Comparison of ENCODE assay signal across 8 cellular contexts in genomic region chr17:81422776-81423697, GRCh38. TPM values are rescaled to one million over a fixed set of nuclear protein-coding genes. Genes with fewer than 3 reads are reported as not detected.
DNase-seq lines count a peak whose midpoint lies in the region; ATAC-seq and TF ChIP-seq lines count a peak whose summit lies in the region.

No MANE protein-coding gene starts in this region.

- H2AFZ ChIP-seq in H9 (ENCODE audit: low read length), result no peak overlapping the region

- in situ Hi-C loops in astrocyte of the cerebellum (cut with HindIII; ENCODE audit: low sequenced_read_pairs), result no loop called here

- no peaks in the 10 kb centered on the region for H3K9me3 Mint-ChIP-seq in H9

- H3K27me3 ChIP-seq in H9 (ENCODE audit: insufficient read depth, low read length) (no peaks in the 10 kb centered on the region), stomach (peaks cover 0 to 10% (median 0%) of the 10 kb centered on the region in 3 donors)

- H2BK12ac ChIP-seq in H9 (ENCODE audit: insufficient read length, low read depth, low read length), result no peak overlapping the region

- H3K4me1 ChIP-seq in H9 (ENCODE audit: insufficient read depth, low read length) (no peaks in the 10 kb centered on the region), stomach (peaks cover 78 to 82% (median 79%) of the 10 kb centered on the region in 4 donors)

- no peak overlapping the region for H3K14ac ChIP-seq in H9 (ENCODE audit: insufficient read depth, low read length)

- no peak overlapping the region for H4K8ac ChIP-seq in H9 (replicated peaks; ENCODE audit: insufficient read length, low read depth, low read length)

- no peak overlapping the region for H2BK120ac ChIP-seq in H9 (ENCODE audit: low read depth, low read length, poor library complexity, severe bottlenecking)

- no peak overlapping the region for H3K9ac ChIP-seq in H9 (ENCODE audit: extremely low read depth, insufficient read length, low read length)

- no peak overlapping the region for H2BK5ac ChIP-seq in H9 (ENCODE audit: insufficient read length, low read length)

- no peaks in the 10 kb centered on the region; the same call in 1 of the 2 replicates for H3K27me3 Mint-ChIP-seq in H9 (ENCODE audit: low read depth)

- no peak overlapping the region for H3K18ac ChIP-seq in H9 (ENCODE audit: insufficient read length, low read depth, low read length)

- H3K79me2 ChIP-seq in H9 (ENCODE audit: insufficient read depth, low read length), result no peaks in the 10 kb centered on the region

- no peak overlapping the region for H4K91ac ChIP-seq in H9 (ENCODE audit: insufficient read length, low read depth, low read length)

- no peaks in the 10 kb centered on the region for H3K79me1 ChIP-seq in H9 (ENCODE audit: insufficient read depth, low read depth, low read length, poor library complexity, severe bottlenecking)

- peak; percentile 69 for DNase-seq in H9
- DNase-seq in astrocyte of the cerebellum (ENCODE audit: low read depth), result peak; percentile 92
- DNase-seq in iPS-NIHi11 (ENCODE audit: low spot score), result peak; percentile 66
- DNase-seq in stomach, result peak; percentile 74
- DNase-seq in HUDEP-2 (lab: John Stamatoyannopoulos, UW; ENCODE audit: unreplicated experiment in 76 of 76), result no peak
- DNase-seq in effector CD8-positive, alpha-beta T cell (lab: John Stamatoyannopoulos, UW), result no peak
- DNase-seq in NCI-H1417 treated with DMSO at 0.1 percent for 48 hours (lab: John Stamatoyannopoulos, UW), result no peak

- no peak overlapping the region for H3K4ac ChIP-seq in H9 (ENCODE audit: low read depth, low read length)

- no peaks in the 10 kb centered on the region for H3K36me3 Mint-ChIP-seq in H9 (ENCODE audit: insufficient read depth in 1 of 3, low read depth in 3 of 3)

- WGBS in H9 (ENCODE audit: extremely low coverage, insufficient read length, low lambda C conversion rate), result no CpG with 5 or more reads among the region's 34 CpGs
- 18 to 31% (median 22%) methylated on average over 13 to 34 of the region's 34 CpGs for WGBS in stomach, 5 donors

- H3K9me3 ChIP-seq in H9 (ENCODE audit: control insufficient read depth, low read depth, low read length) (no peaks in the 10 kb centered on the region), stomach (no peaks in the 10 kb centered on the region)

- no peak overlapping the region for H2AK5ac ChIP-seq in H9 (ENCODE audit: insufficient read length, low read length)

- no peak overlapping the region for H3K4me2 ChIP-seq in H9 (ENCODE audit: insufficient read depth, insufficient read length, low read length)

- H2BK15ac ChIP-seq in H9 (ENCODE audit: low read depth, low read length), result no peak overlapping the region

- H3T11ph ChIP-seq in H9 (ENCODE audit: low read length), result no peak overlapping the region

- TF ChIP-seq CTCF in H9 (conservative IDR thresholded peaks at IDR 0.05) (no peak), astrocyte of the cerebellum (IDR thresholded peaks at IDR 0.05; ENCODE audit: low read depth, low read length, missing control alignments) (no peak), stomach (IDR thresholded peaks at IDR 0.05) (no peak)

- no peak for ATAC-seq in GM21717 (IDR thresholded peaks at IDR 0.05; ENCODE audit: unreplicated experiment)

- no peak overlapping the region for H3K27ac ChIP-seq in H9 (ENCODE audit: insufficient read length, low read depth, low read length)
- peak overlapping the region; percentile 62 to 95 (median 92) for H3K27ac ChIP-seq in stomach

- H3K23me2 ChIP-seq in H9 (ENCODE audit: insufficient read length, low read depth, low read length, poor library complexity, severe bottlenecking), result peaks cover 4% of the 10 kb centered on the region

- TF ChIP-seq POLR2A in stomach (IDR thresholded peaks at IDR 0.05), result no peak

- no peak overlapping the region for H3K23ac ChIP-seq in H9 (ENCODE audit: insufficient read length, low read depth, low read length)

- intact Hi-C loops in stomach (cut with DNase I; ENCODE audit: low total_unique reads), result no loop called here

- no peak overlapping the region for H3K27ac Mint-ChIP-seq in H9

- no peak overlapping the region for H3K4me3 Mint-ChIP-seq in H9

- H4K5ac ChIP-seq in H9 (ENCODE audit: insufficient read length, low read depth, low read length), result no peak overlapping the region

- no peak overlapping the region for H2BK20ac ChIP-seq in H9 (ENCODE audit: low read depth, low read length, poor library complexity, severe bottlenecking)

- H3K36me3 ChIP-seq in stomach, result no peaks in the 10 kb centered on the region

- no peak overlapping the region for H3K56ac ChIP-seq in H9 (ENCODE audit: insufficient read length, low read depth, low read length)

- H3K4me3 ChIP-seq in astrocyte of the cerebellum (ENCODE audit: low read depth, low read length), result no peak overlapping the region
- peak overlapping the region in 2 of 4 donors; percentile 16 to 26 for H3K4me3 ChIP-seq in stomach

- no peak for TF ChIP-seq EP300 in stomach (IDR thresholded peaks at IDR 0.05)

- H3K4me1 Mint-ChIP-seq in H9, result peaks cover 0 to 7% of the 10 kb centered on the region in 2 experiments; a peak in 2 of 4 replicates

- H4K20me1 ChIP-seq in H9 (ENCODE audit: control insufficient read depth, insufficient read depth, insufficient read length), result no peaks in the 10 kb centered on the region

RNA-seq across cellular contexts. Expression of gene BAHCC1, which starts 27.8 kb away (rescaled TPM):
- total RNA-seq in H9 (2021) (1.7 and 3.1 TPM in 2 replicates), stomach (10 to 100 TPM in 4 of 5 donors, 1 to 10 TPM in 1; 8.6 to 56.2 (median 15.2) TPM)
- polyA plus RNA-seq in stomach, result 1 to 10 TPM; 4.9 to 6.6 (median 5.1) TPM

Comparison
In these comparisons a context has a peak if more than half of its experiments do, and no peak if none do; other contexts are left out.
1. DNase-seq: peak in H9 (single experiment), astrocyte of the cerebellum (single experiment), iPS-NIHi11 (single experiment) and stomach (single experiment); none in HUDEP-2 (0 of 76), effector CD8-positive, alpha-beta T cell (single experiment) and NCI-H1417 treated with DMSO at 0.1 percent for 48 hours (single experiment).